ENCODE assay signal across 8 cellular contexts in the genomic region with DNA sequence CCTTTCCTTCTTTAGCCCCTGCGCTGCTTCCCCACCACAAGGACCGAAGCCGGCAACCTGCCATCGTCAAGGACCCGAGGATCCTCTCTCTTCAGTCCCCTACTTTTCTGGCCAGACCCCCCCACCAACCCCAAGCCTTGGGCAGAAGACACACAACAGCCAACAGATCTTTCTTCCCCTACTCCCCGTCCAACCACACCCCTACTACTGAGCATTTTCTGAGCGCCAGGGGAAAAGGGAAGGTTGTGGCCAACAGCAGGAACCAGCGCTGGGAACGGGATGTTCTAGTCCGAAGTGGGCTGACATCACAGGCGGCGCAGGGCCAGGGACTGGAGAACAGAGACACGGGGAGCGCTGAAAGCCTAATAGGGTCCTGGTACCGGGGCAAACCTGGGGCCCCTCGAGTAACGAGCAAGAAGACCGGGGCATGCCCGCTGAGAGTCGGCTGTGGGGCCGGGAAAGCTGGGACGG. TPM values are rescaled to one million over a fixed set of nuclear protein-coding genes. Genes with fewer than 3 reads are reported as not detected.
A peak's percentile ranks its signal among the peaks of the same experiment; 100 is the strongest.
DNase-seq lines count a peak whose midpoint lies in the region; ATAC-seq and TF ChIP-seq lines count a peak whose summit lies in the region.

No MANE protein-coding gene starts in this region.

- peak; percentile 67 for DNase-seq in SIG-M5 treated with dmso at 0.1 percent for 504 hours (lab: John Stamatoyannopoulos, UW; ENCODE audit: unreplicated experiment)
- DNase-seq in SIG-M5 (lab: John Stamatoyannopoulos, UW) = no peak
- DNase-seq in chondrocyte (ENCODE audit: low spot score) = peak; percentile 94
- peak; percentile 8 for DNase-seq in kidney glomerular epithelial cell (lab: John Stamatoyannopoulos, UW)
- peak in 5 of 6 experiments; percentile 46 to 87 (median 62) for DNase-seq in stimulated activated naive CD4-positive, alpha-beta T cell (lab: John Stamatoyannopoulos, UW)

- peaks cover 27% of the 10 kb centered on the region for H3K36me3 ChIP-seq in OCI-LY1 (ENCODE audit: insufficient read depth, low read length)

- no peaks in the 10 kb centered on the region for H4K20me1 ChIP-seq in OCI-LY1 (ENCODE audit: insufficient read depth, low read length)

- H3K4me1 ChIP-seq in OCI-LY1 (ENCODE audit: insufficient read depth, low read length, severe bottlenecking) = peaks cover 50% of the 10 kb centered on the region

- peak overlapping the region; percentile 77 for H3K4me2 ChIP-seq in OCI-LY1 (ENCODE audit: low read length)

- H3K9me3 ChIP-seq in OCI-LY1 (ENCODE audit: low read length) = no peaks in the 10 kb centered on the region

- no peak overlapping the region for H3K4me3 Mint-ChIP-seq in chondrocyte (ENCODE audit: unreplicated experiment)

- peak overlapping the region; percentile 43 for H3K27ac ChIP-seq in OCI-LY1 (ENCODE audit: low read depth, low read length, poor library complexity, severe bottlenecking)

- H3K9ac ChIP-seq in OCI-LY1 (ENCODE audit: low read length) = peak overlapping the region; percentile 66

- peaks cover 21% of the 10 kb centered on the region for H3K36me3 Mint-ChIP-seq in chondrocyte (ENCODE audit: low read depth)

- H3K9me3 Mint-ChIP-seq in chondrocyte (ENCODE audit: low read depth) = no peaks in the 10 kb centered on the region

- no peak for TF ChIP-seq CTCF in OCI-LY1 (IDR thresholded peaks at IDR 0.05; ENCODE audit: low read length)
- no peak for TF ChIP-seq CTCF in chondrocyte (IDR thresholded peaks at IDR 0.05)

- no peaks in the 10 kb centered on the region for H3K79me2 ChIP-seq in OCI-LY1 (ENCODE audit: insufficient read depth, low read length)

- no peaks in the 10 kb centered on the region for H3K27me3 ChIP-seq in OCI-LY1 (ENCODE audit: insufficient read depth, low read length)

- H3K4me3 ChIP-seq in OCI-LY1 (ENCODE audit: low read depth, low read length, poor library complexity, severe bottlenecking) = peak overlapping the region; percentile 70

- H2AFZ ChIP-seq in OCI-LY1 (ENCODE audit: low read length) = no peak overlapping the region

- ATAC-seq in GM21367 (IDR thresholded peaks at IDR 0.05; ENCODE audit: unreplicated experiment) = no peak
- no peak for ATAC-seq in HG02798 (IDR thresholded peaks at IDR 0.05; ENCODE audit: poor library complexity, unreplicated experiment)

- H3K9me2 ChIP-seq in OCI-LY1 (ENCODE audit: low read depth, low read length) = no peaks in the 10 kb centered on the region

- H3K27ac Mint-ChIP-seq in chondrocyte (ENCODE audit: unreplicated experiment) = no peak overlapping the region

- no peaks in the 10 kb centered on the region for H3F3A ChIP-seq in OCI-LY1 (ENCODE audit: insufficient read depth, low read length)

- H3K27me3 Mint-ChIP-seq in chondrocyte (ENCODE audit: low read depth) = no peaks in the 10 kb centered on the region

- peaks cover 35% of the 10 kb centered on the region for H3K4me1 Mint-ChIP-seq in chondrocyte (ENCODE audit: low read depth)

RNA-seq across cellular contexts. Expression of a gene that starts 0.5 kb away (rescaled TPM):
- total RNA-seq in chondrocyte = 68.0 to 87.6 TPM (median 75.9 TPM) in 3 replicates

RNA-seq across cellular contexts. Expression of a gene that starts 11.1 kb away (rescaled TPM):
- 45.4 to 58.1 TPM (median 46.7 TPM) in 3 replicates for total RNA-seq in chondrocyte

RNA-seq across cellular contexts. Expression of a gene that starts 24.5 kb away (rescaled TPM):
- total RNA-seq in chondrocyte = 7.8 to 12.1 TPM (median 8.4 TPM) in 3 replicates

RNA-seq across cellular contexts. Expression of a gene that starts 27.8 kb away (rescaled TPM):
- 0.51 to 1.5 TPM (median 0.70 TPM) in 3 replicates for total RNA-seq in chondrocyte

RNA-seq across cellular contexts. Expression of a gene that starts 33.4 kb away (rescaled TPM):
- total RNA-seq in chondrocyte = 0.12 to 0.13 TPM (median 0.12 TPM) in 3 replicates
